ENCODE assay signal across 22 cellular contexts in genomic region chr4:48345542-48345941, GRCh38. TPM values are rescaled to one million over a fixed set of nuclear protein-coding genes. Genes with fewer than 3 reads are reported as not detected.
DNase-seq lines count a peak whose midpoint lies in the region; ATAC-seq and TF ChIP-seq lines count a peak whose summit lies in the region.
"Had no signal": no experiment of that assay in that cellular context is flagged by ENCODE, and none has a peak within 500 bp of the region (broad histone marks: within the 10 kb centered on the region; RNA-seq: fewer than 3 reads in every experiment).

No MANE protein-coding gene starts in this region.

- no peak for TF ChIP-seq RAD21 in neural cell (conservative IDR thresholded peaks at IDR 0.05)

- no peak for ATAC-seq in GM21717 (IDR thresholded peaks at IDR 0.05; ENCODE audit: unreplicated experiment)
- ATAC-seq: A549 had no signal

- H3K79me2 ChIP-seq in Loucy (ENCODE audit: insufficient read depth, low read length), result peaks cover 86% of the 10 kb centered on the region
- H3K79me2 ChIP-seq in neural cell (replicated peaks; ENCODE audit: insufficient read depth, low read length), result peaks cover 84% of the 10 kb centered on the region

- in situ Hi-C loops in KBM-7 (cut with MboI; ENCODE audit: low pct_unique_long_range_greater_than_20kb, low sequenced_read_pairs), result no loop called here

- H3F3A ChIP-seq in Loucy (ENCODE audit: low read depth) (0 out of 2 replicates have a peak, but pooled peaks cover 2% of the 10 kb centered on the region), neural cell (ENCODE audit: insufficient read depth, low read length, poor library complexity, severe bottlenecking) (no peaks in the 10 kb centered on the region)

- peak overlapping the region; percentile 94 for H3K4me3 Mint-ChIP-seq in endodermal cell

- H3K4me2 ChIP-seq in BLaER1 (peak overlapping the region; percentile 87; the same call in 1 of the 2 replicates), Loucy (ENCODE audit: low read depth, low read length, poor library complexity, severe bottlenecking) (peak overlapping the region; percentile 94), neural cell (ENCODE audit: low read length) (no peak overlapping the region)
- H3K4me2 ChIP-seq: A549 had no signal

- TF ChIP-seq EP300 in neural cell (conservative IDR thresholded peaks at IDR 0.05; ENCODE audit: poor library complexity, severe bottlenecking), result no peak

- peaks cover 29% of the 10 kb centered on the region for H3K4me1 ChIP-seq in BLaER1
- peaks cover 66% of the 10 kb centered on the region for H3K4me1 ChIP-seq in Loucy (ENCODE audit: insufficient read depth, low read length, poor library complexity, severe bottlenecking)
- H3K4me1 ChIP-seq in endodermal cell (ENCODE audit: control insufficient read depth, insufficient read depth, low read length), result peaks cover 4% of the 10 kb centered on the region

- H3K9me2 ChIP-seq in Loucy (replicated peaks; ENCODE audit: low read depth, low read length), result no peaks in the 10 kb centered on the region
- no peaks in the 10 kb centered on the region for H3K9me2 ChIP-seq in neural cell (ENCODE audit: insufficient read depth, low read length)

- no peaks in the 10 kb centered on the region for H3K9me3 ChIP-seq in BLaER1
- no peaks in the 10 kb centered on the region for H3K9me3 ChIP-seq in Loucy (ENCODE audit: insufficient read depth, low read depth, low read length)
- no peaks in the 10 kb centered on the region for H3K9me3 ChIP-seq in endodermal cell (ENCODE audit: control insufficient read depth, low read length)
- no peaks in the 10 kb centered on the region for H3K9me3 ChIP-seq in neural cell (ENCODE audit: low read length)
- H3K9me3 ChIP-seq: A549, HAP-1 had no signal

- no peaks in the 10 kb centered on the region for H3K27me3 Mint-ChIP-seq in endodermal cell (ENCODE audit: insufficient read depth)
- H3K27me3 Mint-ChIP-seq: CD8-positive, alpha-beta memory T cell had no signal

- no peak overlapping the region for H2AFZ ChIP-seq in Loucy (ENCODE audit: low read length)
- no peak overlapping the region for H2AFZ ChIP-seq in neural cell (ENCODE audit: low read depth, low read length)
- H2AFZ ChIP-seq: GM23248 had no signal

- peaks cover 56% of the 10 kb centered on the region for H3K4me1 Mint-ChIP-seq in endodermal cell

- H3K36me3 ChIP-seq in BLaER1, result no peaks in the 10 kb centered on the region
- H3K36me3 ChIP-seq in Loucy (ENCODE audit: insufficient read depth, low read length), result no peaks in the 10 kb centered on the region
- H3K36me3 ChIP-seq in endodermal cell (ENCODE audit: control insufficient read depth, insufficient read depth, low read length), result no peaks in the 10 kb centered on the region
- H3K36me3 ChIP-seq in neural cell (ENCODE audit: insufficient read depth, low read length), result no peaks in the 10 kb centered on the region

- H3K27me3 ChIP-seq in BLaER1 (no peaks in the 10 kb centered on the region), Loucy (ENCODE audit: insufficient read depth, low read length, poor library complexity, severe bottlenecking) (no peaks in the 10 kb centered on the region), endodermal cell (ENCODE audit: control insufficient read depth, insufficient read depth, low read length, poor library complexity, severe bottlenecking) (no peaks in the 10 kb centered on the region), neural cell (ENCODE audit: insufficient read depth, low read depth, low read length) (no peaks in the 10 kb centered on the region)

- H3K4me3 ChIP-seq in BLaER1 (no peak overlapping the region), Loucy (ENCODE audit: low read length, poor library complexity, severe bottlenecking) (peak overlapping the region; percentile 90), endodermal cell (ENCODE audit: low read length) (peak overlapping the region; percentile 96), neural cell (ENCODE audit: low read length) (peak overlapping the region; percentile 87)
- H3K4me3 ChIP-seq: A549, GM23248, HAP-1, SK-N-MC had no signal

- H3K27ac Mint-ChIP-seq in endodermal cell, result no peak overlapping the region

- TF ChIP-seq CTCF in Loucy (conservative IDR thresholded peaks at IDR 0.05; ENCODE audit: low read length) (no peak), endodermal cell (conservative IDR thresholded peaks at IDR 0.05) (no peak), neural cell (IDR thresholded peaks at IDR 0.05; ENCODE audit: poor library complexity, severe bottlenecking) (no peak)

- no peaks in the 10 kb centered on the region for H3K36me3 Mint-ChIP-seq in endodermal cell (ENCODE audit: low read depth)

- H4K20me1 ChIP-seq in BLaER1 (peaks cover 85% of the 10 kb centered on the region), Loucy (ENCODE audit: insufficient read depth, low read length, poor library complexity, severe bottlenecking) (peaks cover 75% of the 10 kb centered on the region), neural cell (ENCODE audit: insufficient read depth) (peaks cover 4% of the 10 kb centered on the region)

- H3K27ac ChIP-seq in BLaER1 (no peak overlapping the region), endodermal cell (ENCODE audit: low read depth, low read length) (no peak overlapping the region), neural cell (ENCODE audit: low read length) (no peak overlapping the region)
- H3K27ac ChIP-seq: A549, HL-60, SK-N-MC had no signal

- DNase-seq in endodermal cell (no peak), KBM-7 (no peak), GM19240 (ENCODE audit: insufficient read length, low spot score) (no peak), globus pallidus (ENCODE audit: low spot score) (no peak)
- DNase-seq: CD8-positive, alpha-beta memory T cell; GM23248; IMR-90; Kasumi-1; NCI-H1105 treated with DMSO at 0.1 percent for 48 hours; NCI-H1694; NCI-H2081 treated with DMSO at 0.1 percent for 48 hours; NCI-H510A; NCI-H748 treated with DMSO at 0.1 percent for 48 hours; SHP77 had no signal

- H3K9ac ChIP-seq in BLaER1 (no peak overlapping the region), Loucy (ENCODE audit: low read depth, low read length, poor library complexity, severe bottlenecking) (peak overlapping the region; percentile 92), endodermal cell (ENCODE audit: extremely low read depth, low read length, poor library complexity, severe bottlenecking) (no peak overlapping the region), neural cell (ENCODE audit: low read length) (no peak overlapping the region)
- H3K9ac ChIP-seq: GM23248 had no signal

- H3K9me3 Mint-ChIP-seq in endodermal cell, result no peaks in the 10 kb centered on the region
- H3K9me3 Mint-ChIP-seq: CD8-positive, alpha-beta memory T cell had no signal

- 86% methylated on average over 2 of the region's 3 CpGs; no CpG with 5 or more reads in 1 of the 2 experiments for WGBS in endodermal cell (ENCODE audit: insufficient coverage in 1 of 2, insufficient read length in 1 of 2), 2 experiments

TF ChIP-seq in neural cell, 6 proteins besides CTCF, POLR2A, EP300 and RAD21:
- TF ChIP-seq TAF1 (IDR thresholded peaks at IDR 0.05; ENCODE audit: low read depth) (no peak), POLR2AphosphoS5 (IDR thresholded peaks at IDR 0.05) (no peak), EZH2 (IDR thresholded peaks at IDR 0.05; ENCODE audit: borderline replicate concordance, insufficient read depth, low read length, poor library complexity, severe bottlenecking) (no peak), SMC3 (conservative IDR thresholded peaks at IDR 0.05; ENCODE audit: poor library complexity) (no peak), MXI1 (conservative IDR thresholded peaks at IDR 0.05; ENCODE audit: poor library complexity, severe bottlenecking) (no peak), REST (IDR thresholded peaks at IDR 0.05; ENCODE audit: borderline replicate concordance) (no peak)

RNA-seq across cellular contexts. Expression of gene SLAIN2, which starts 4.2 kb away (rescaled TPM):
- 10 to 100 TPM; 42.1 to 49.8 TPM for total RNA-seq in endodermal cell
- polyA plus RNA-seq in endodermal cell (2013, experiment 1 of 2), result 40.0 TPM
- polyA plus RNA-seq in endodermal cell (2013, experiment 2 of 2), result 40.0 TPM
- polyA plus RNA-seq in neural cell, result 18.0 and 43.2 TPM in 2 replicates
- polyA minus RNA-seq in neural cell, result 175 and 199 TPM in 2 replicates
